Comparison of ENCODE assay signal across 24 cellular contexts in the genomic region with DNA sequence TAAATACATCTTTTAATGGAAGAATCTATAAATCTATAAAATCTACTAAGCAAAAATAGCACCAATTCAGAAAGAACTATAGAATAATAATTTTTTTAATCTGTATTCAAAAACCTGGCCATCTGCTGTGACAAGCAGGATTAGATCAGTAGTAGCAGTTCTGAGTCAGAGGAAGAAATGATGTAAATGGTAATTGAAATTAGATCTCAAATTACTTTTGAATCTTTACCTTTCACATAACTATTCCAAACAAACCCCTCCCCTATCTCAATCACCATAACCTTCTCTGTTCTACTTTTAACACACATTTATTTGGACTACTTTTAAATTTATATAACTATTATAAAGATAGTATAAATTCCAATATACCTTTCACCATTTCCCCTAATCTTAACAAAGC.
"Had no signal": no experiment of that assay in that cellular context is flagged by ENCODE, and none has a peak within 500 bp of the region (broad histone marks: within the 10 kb centered on the region; RNA-seq: fewer than 3 reads in every experiment).

No MANE protein-coding gene starts in this region.

- DNase-seq: occipital lobe; ovary; posterior cingulate gyrus; psoas muscle; right cardiac atrium; right lobe of liver; sigmoid colon; small intestine; stimulated activated CD4-positive, alpha-beta T cell treated with anti-CD3 and anti-CD28 coated beads, Interleukin-15, amount 100 ng/mL, for 24 hours; stimulated activated CD4-positive, alpha-beta T cell treated with anti-CD3 and anti-CD28 coated beads, Interleukin-2, amount 100 ng/mL, for 24 hours; stimulated activated CD4-positive, alpha-beta T cell treated with anti-CD3 and anti-CD28 coated beads, Interleukin-2, amount 100 ng/mL, for 48 hours; stimulated activated CD4-positive, alpha-beta T cell treated with anti-CD3 and anti-CD28 coated beads, Interleukin-4, amount 100 ng/mL, for 24 hours; stimulated activated naive B cell treated with anti-CD40 and anti-IgM and Interleukin-4, amounts not matched to agents 10 μg/mL and 1 μg/mL and 100 μg/mL, for 72 hours; stimulated activated naive CD4-positive, alpha-beta T cell treated with Interleukin-2 at 50 U/mL for 16 hours; stomach; thyroid gland; trophoblast cell; upper lobe of left lung had no signal

- H3K9ac ChIP-seq: neural progenitor cell, parathyroid adenoma had no signal

- H3K9me3 ChIP-seq: ovary, psoas muscle, right lobe of liver, sigmoid colon, stomach, thoracic aorta, thyroid gland, tibial nerve, upper lobe of left lung, vagina had no signal

- H3K79me2 ChIP-seq: parathyroid adenoma had no signal

- H3K27ac ChIP-seq: neural progenitor cell, ovary, parathyroid adenoma, psoas muscle, right lobe of liver, sigmoid colon, stomach, thoracic aorta, thyroid gland, tibial nerve, upper lobe of left lung, vagina had no signal

- H3K4me1 ChIP-seq: neural progenitor cell, parathyroid adenoma, psoas muscle, right lobe of liver, sigmoid colon, stomach, thyroid gland, tibial nerve, upper lobe of left lung, vagina had no signal

- ATAC-seq: psoas muscle; right cardiac atrium; right lobe of liver; stimulated activated effector memory CD8-positive, alpha-beta T cell treated with anti-CD3 and anti-CD28 coated beads, Interleukin-12 subunit alpha, Interleukin-12 subunit beta, amount 100 ng/mL, for 72 hours; stimulated activated naive B cell treated with anti-CD40 and anti-IgM and Interleukin-4, amounts not matched to agents 10 μg/mL and 1 μg/mL and 100 μg/mL, for 72 hours had no signal

- H3K36me3 ChIP-seq: neural progenitor cell, ovary, right lobe of liver, sigmoid colon, stomach, thoracic aorta, thyroid gland, tibial nerve, upper lobe of left lung, vagina had no signal

- H3K4me3 ChIP-seq: neural progenitor cell, ovary, psoas muscle, right lobe of liver, sigmoid colon, stomach, thoracic aorta, thyroid gland, tibial nerve, upper lobe of left lung, vagina had no signal

- H2AFZ ChIP-seq: neural progenitor cell, parathyroid adenoma had no signal

- H3K27me3 ChIP-seq: neural progenitor cell, ovary, right lobe of liver, sigmoid colon, stomach, thyroid gland, tibial nerve, upper lobe of left lung, vagina had no signal

- H3K4me2 ChIP-seq: neural progenitor cell had no signal
